ENCODE assay signal across 27 cellular contexts in the genomic region with DNA sequence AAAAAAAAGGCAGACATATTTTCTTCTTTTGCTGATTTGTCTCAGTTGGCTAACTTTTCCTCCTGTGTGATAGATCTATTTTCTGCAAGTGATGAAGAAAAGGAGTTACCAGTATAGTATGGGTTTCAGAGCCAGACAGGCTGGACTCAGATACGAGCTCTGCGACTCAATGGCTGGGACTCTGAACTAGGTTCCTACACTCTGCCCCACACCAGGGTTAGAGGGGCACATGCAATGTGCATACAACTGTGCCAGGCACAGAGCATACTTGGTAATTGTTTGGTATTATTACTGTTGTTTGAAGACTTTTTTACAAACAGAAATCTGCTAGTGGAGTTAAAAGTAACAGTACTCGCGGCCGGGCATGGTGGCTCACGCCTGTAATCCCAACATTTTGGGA.
"Had no signal": no experiment of that assay in that cellular context is flagged by ENCODE, and none has a peak within 500 bp of the region (broad histone marks: within the 10 kb centered on the region; RNA-seq: fewer than 3 reads in every experiment).

No MANE protein-coding gene starts in this region.

- H3K4me1 Mint-ChIP-seq: endodermal cell, neural crest cell had no signal

- H3K4me2 ChIP-seq: SK-N-SH, smooth muscle cell had no signal

- H3K4me3 Mint-ChIP-seq: activated CD4-positive, alpha-beta T cell treated with anti-CD3 and anti-CD28 coated beads, Interleukin-2, amount 10 ng/mL, durations not matched to agents 24 days and 14 days; activated CD8-positive, alpha-beta T cell treated with anti-CD3 and anti-CD28 coated beads for 36 hours; activated T-cell treated with anti-CD3 and anti-CD28 coated beads, Interleukin-2, amount 50 U/mL, for 4 hours; endodermal cell; neural crest cell; T-helper 2 cell treated with Interferon-gamma antibody and Interleukin-4, amounts not matched to agents 5 μg/mL and 100 μg/mL, for 36 hours had no signal

- DNase-seq: activated CD4-positive, alpha-beta T cell treated with anti-CD3 and anti-CD28 coated beads, Interleukin-2, amount 10 ng/mL, durations not matched to agents 24 days and 14 days; activated CD8-positive, alpha-beta T cell treated with anti-CD3 and anti-CD28 coated beads for 36 hours; activated naive CD4-positive, alpha-beta T cell treated with anti-CD3 and anti-CD28 coated beads, Interleukin-2, amount 50 U/mL, for 16 hours; activated T-cell treated with anti-CD3 and anti-CD28 coated beads, Interleukin-2, amount 50 U/mL, for 4 hours; aorta; brain microvascular endothelial cell; central memory CD4-positive, alpha-beta T cell; colonic mucosa; dorsolateral prefrontal cortex; endodermal cell; esophagus squamous epithelium; gastrocnemius medialis; hippocampal formation; mesenchymal stem cell; posterior cingulate gyrus; sigmoid colon; SK-N-SH; stimulated activated CD4-positive, alpha-beta T cell treated with anti-CD3 and anti-CD28 coated beads, Interleukin-15, amount 100 ng/mL, for 24 hours; stimulated activated CD8-positive, alpha-beta memory T cell treated with anti-CD3 and anti-CD28 coated beads, Interleukin-4, amount 100 ng/mL, for 48 hours; stimulated activated naive CD4-positive, alpha-beta T cell; upper lobe of right lung had no signal

- ATAC-seq: activated CD4-positive, CD25-positive, alpha-beta regulatory T cell treated with anti-CD3 and anti-CD28 coated beads, Interleukin-2, amount 50 U/mL, for 24 hours; activated CD8-positive, alpha-beta T cell treated with anti-CD3 and anti-CD28 coated beads for 36 hours; activated T-cell treated with anti-CD3 and anti-CD28 coated beads, Interleukin-2, amount 50 U/mL, for 4 hours; gastrocnemius medialis; upper lobe of right lung had no signal

- H3K4me1 ChIP-seq: colonic mucosa, esophagus squamous epithelium, gastrocnemius medialis, sigmoid colon, upper lobe of right lung had no signal

- H3K9me3 ChIP-seq: colonic mucosa, esophagus squamous epithelium, gastrocnemius medialis, sigmoid colon, SK-N-SH, upper lobe of right lung had no signal

- H3K9me3 Mint-ChIP-seq: activated CD4-positive, alpha-beta T cell treated with anti-CD3 and anti-CD28 coated beads, Interleukin-2, amount 10 ng/mL, durations not matched to agents 24 days and 14 days; activated CD8-positive, alpha-beta T cell treated with anti-CD3 and anti-CD28 coated beads for 36 hours; activated T-cell treated with anti-CD3 and anti-CD28 coated beads, Interleukin-2, amount 50 U/mL, for 4 hours; activated T-helper 2 cell treated with anti-CD3 and anti-CD28 coated beads, Interferon-gamma antibody, Interleukin-2, Interleukin-4, amounts not matched to agents 10 μg/mL and 5 μg/mL and 100 μg/mL, durations not matched to agents 14 hours and 24 hours and 36 hours; endodermal cell; neural crest cell; T-helper 2 cell treated with Interferon-gamma antibody and Interleukin-4, amounts not matched to agents 5 μg/mL and 100 μg/mL, for 36 hours had no signal

- H3K27me3 ChIP-seq: brain microvascular endothelial cell, colonic mucosa, dorsolateral prefrontal cortex, esophagus squamous epithelium, gastrocnemius medialis, sigmoid colon, upper lobe of right lung had no signal

- H3K27me3 Mint-ChIP-seq: activated CD4-positive, alpha-beta T cell treated with anti-CD3 and anti-CD28 coated beads, Interleukin-2, amount 10 ng/mL, durations not matched to agents 24 days and 14 days; activated CD8-positive, alpha-beta T cell treated with anti-CD3 and anti-CD28 coated beads for 36 hours had no signal

- H3K9ac ChIP-seq: SK-N-SH had no signal

- H3K27ac Mint-ChIP-seq: activated CD4-positive, alpha-beta T cell treated with anti-CD3 and anti-CD28 coated beads, Interleukin-2, amount 10 ng/mL, durations not matched to agents 24 days and 14 days; activated T-helper 2 cell treated with anti-CD3 and anti-CD28 coated beads, Interferon-gamma antibody, Interleukin-2, Interleukin-4, amounts not matched to agents 10 μg/mL and 5 μg/mL and 100 μg/mL, durations not matched to agents 14 hours and 24 hours and 36 hours; endodermal cell; T-helper 2 cell treated with Interferon-gamma antibody and Interleukin-4, amounts not matched to agents 5 μg/mL and 100 μg/mL, for 36 hours had no signal

- H3K27ac ChIP-seq: brain microvascular endothelial cell, colonic mucosa, esophagus squamous epithelium, gastrocnemius medialis, sigmoid colon, upper lobe of right lung, VCaP had no signal
